In genomic region chr1:38444311-38444710, GRCh38 we compare ENCODE assay signal across 1 cellular context.
TF ChIP-seq lines count a peak whose summit lies in the region.

No MANE protein-coding gene starts in this region.

TF ChIP-seq in SK-N-SH, 30 proteins besides CTCF, POLR2A, EP300 and RAD21 (continued from another document):
- no peak for TF ChIP-seq USF2 (IDR thresholded peaks at IDR 0.05; ENCODE audit: borderline replicate concordance, low read depth, low read length)
- peak; percentile 74 for TF ChIP-seq NFIC (IDR thresholded peaks at IDR 0.05; ENCODE audit: borderline replicate concordance)
TF ChIP-seq in SK-N-SH: peak in this region for 5.
